ENCODE assay signal across 8 cellular contexts in genomic region chr3:188152660-188153497, GRCh38. TPM values are rescaled to one million over a fixed set of nuclear protein-coding genes. Genes with fewer than 3 reads are reported as not detected.
DNase-seq lines count a peak whose midpoint lies in the region; ATAC-seq and TF ChIP-seq lines count a peak whose summit lies in the region.

No MANE protein-coding gene starts in this region.

- TF ChIP-seq CTCF in omental fat pad (IDR thresholded peaks at IDR 0.05): no peak

- no peaks in the 10 kb centered on the region for H3K27me3 ChIP-seq in CD8-positive, alpha-beta memory T cell (ENCODE audit: insufficient read depth, low read length, poor library complexity, severe bottlenecking)

- POLR2A ChIA-PET in CD8-positive, alpha-beta memory T cell (lab: Charles Lee): interaction anchor here (0.5 to 1.5 kb wide), 5 partner anchors 18 to 412 kb away, joined by 3 to 4 read pairs (median 4); partner anchors contain the start of gene BCL6

- no peak overlapping the region for H3K27ac ChIP-seq in CD8-positive, alpha-beta memory T cell (ENCODE audit: low read depth, low read length)
- H3K27ac ChIP-seq in KOPT-K1 (ENCODE audit: low read depth, low read length, poor library complexity, severe bottlenecking): peak overlapping the region; percentile 94

- H3K4me1 ChIP-seq in CD8-positive, alpha-beta memory T cell (ENCODE audit: insufficient read depth, low read length): peaks cover 25% of the 10 kb centered on the region

- H3K36me3 ChIP-seq in CD8-positive, alpha-beta memory T cell (ENCODE audit: insufficient read depth, low read length): no peaks in the 10 kb centered on the region
- no peaks in the 10 kb centered on the region for H3K36me3 ChIP-seq in KOPT-K1 (ENCODE audit: insufficient read depth, low read length)

- peaks cover 51 to 70% (median 56%) of the 10 kb centered on the region in 3 donors for H3K4me1 Mint-ChIP-seq in CD8-positive, alpha-beta memory T cell
- H3K4me1 Mint-ChIP-seq in activated T-helper 17 cell treated with anti-CD3 and anti-CD28 coated beads, Interleukin-2, amount 50 U/mL, for 72 hours: peaks cover 46% of the 10 kb centered on the region

- CTCF ChIA-PET in CD8-positive, alpha-beta memory T cell (lab: Charles Lee): interaction anchor here (0.7 to 2.5 kb wide), 4 partner anchors 18 to 415 kb away, joined by 3 to 9 read pairs (median 4); no protein-coding TSS in a partner anchor

- peak overlapping the region; percentile 72 for H3K4me3 ChIP-seq in CD8-positive, alpha-beta memory T cell (ENCODE audit: low read length)

- H3K27ac Mint-ChIP-seq in CD8-positive, alpha-beta memory T cell: peak overlapping the region; percentile 48 to 96 (median 85)
- peak overlapping the region; percentile 83 for H3K27ac Mint-ChIP-seq in activated T-helper 17 cell treated with anti-CD3 and anti-CD28 coated beads, Interleukin-2, amount 50 U/mL, for 72 hours

- H3K9me3 ChIP-seq in CD8-positive, alpha-beta memory T cell (ENCODE audit: low read length): no peaks in the 10 kb centered on the region
- no peaks in the 10 kb centered on the region for H3K9me3 ChIP-seq in KOPT-K1 (ENCODE audit: insufficient read depth, low read length, poor library complexity, severe bottlenecking)

- H3K36me3 Mint-ChIP-seq in CD8-positive, alpha-beta memory T cell: peaks cover 0 to 3% (median 1%) of the 10 kb centered on the region in 3 donors
- H3K36me3 Mint-ChIP-seq in activated T-helper 17 cell treated with anti-CD3 and anti-CD28 coated beads, Interleukin-2, amount 50 U/mL, for 72 hours (ENCODE audit: low read depth): peaks cover 26% of the 10 kb centered on the region

- no peaks in the 10 kb centered on the region for H3K9me3 Mint-ChIP-seq in CD8-positive, alpha-beta memory T cell
- H3K9me3 Mint-ChIP-seq in activated T-helper 17 cell treated with anti-CD3 and anti-CD28 coated beads, Interleukin-2, amount 50 U/mL, for 72 hours: peaks cover 4% of the 10 kb centered on the region

- ATAC-seq in activated T-helper 17 cell treated with anti-CD3 and anti-CD28 coated beads, Interleukin-2, amount 50 U/mL, for 72 hours (replicated peaks): no peak
- peak; percentile 43 for ATAC-seq in omental fat pad (ENCODE audit: low FRiP score)
- no peak for ATAC-seq in GM19452 (IDR thresholded peaks at IDR 0.05; ENCODE audit: unreplicated experiment)
- ATAC-seq in HG02840 (IDR thresholded peaks at IDR 0.05; ENCODE audit: low FRiP score, unreplicated experiment): no peak
- ATAC-seq in HG03442 (IDR thresholded peaks at IDR 0.05; ENCODE audit: unreplicated experiment): no peak

- peak overlapping the region; percentile 83 to 95 (median 90) for H3K4me3 Mint-ChIP-seq in CD8-positive, alpha-beta memory T cell
- H3K4me3 Mint-ChIP-seq in activated T-helper 17 cell treated with anti-CD3 and anti-CD28 coated beads, Interleukin-2, amount 50 U/mL, for 72 hours: peak overlapping the region; percentile 95

- no peaks in the 10 kb centered on the region for H3K27me3 Mint-ChIP-seq in CD8-positive, alpha-beta memory T cell
- H3K27me3 Mint-ChIP-seq in activated T-helper 17 cell treated with anti-CD3 and anti-CD28 coated beads, Interleukin-2, amount 50 U/mL, for 72 hours: no peaks in the 10 kb centered on the region

- DNase-seq in CD8-positive, alpha-beta memory T cell: peak in 3 of 5 donors; percentile 1 to 51 (median 27)
- peak; percentile 49 for DNase-seq in glomerular visceral epithelial cell (ENCODE audit: extremely low spot score)
- peak; percentile 43 for DNase-seq in omental fat pad (ENCODE audit: low spot score)

RNA-seq across cellular contexts. Expression of gene LPP, which starts 1.1 kb away (rescaled TPM):
- total RNA-seq in CD8-positive, alpha-beta memory T cell: 10 to 100 TPM; 13.4 to 18.0 TPM
- 23.5 TPM for polyA plus RNA-seq in CD8-positive, alpha-beta memory T cell
- 10 to 100 TPM; 46.6 to 92.4 TPM for total RNA-seq in activated T-helper 17 cell treated with anti-CD3 and anti-CD28 coated beads, Interleukin-2, amount 50 U/mL, for 72 hours
- 100 to 1,000 TPM; 113 to 302 (median 126) TPM for total RNA-seq in omental fat pad
